ENCODE assay signal across 9 cellular contexts in the genomic region with DNA sequence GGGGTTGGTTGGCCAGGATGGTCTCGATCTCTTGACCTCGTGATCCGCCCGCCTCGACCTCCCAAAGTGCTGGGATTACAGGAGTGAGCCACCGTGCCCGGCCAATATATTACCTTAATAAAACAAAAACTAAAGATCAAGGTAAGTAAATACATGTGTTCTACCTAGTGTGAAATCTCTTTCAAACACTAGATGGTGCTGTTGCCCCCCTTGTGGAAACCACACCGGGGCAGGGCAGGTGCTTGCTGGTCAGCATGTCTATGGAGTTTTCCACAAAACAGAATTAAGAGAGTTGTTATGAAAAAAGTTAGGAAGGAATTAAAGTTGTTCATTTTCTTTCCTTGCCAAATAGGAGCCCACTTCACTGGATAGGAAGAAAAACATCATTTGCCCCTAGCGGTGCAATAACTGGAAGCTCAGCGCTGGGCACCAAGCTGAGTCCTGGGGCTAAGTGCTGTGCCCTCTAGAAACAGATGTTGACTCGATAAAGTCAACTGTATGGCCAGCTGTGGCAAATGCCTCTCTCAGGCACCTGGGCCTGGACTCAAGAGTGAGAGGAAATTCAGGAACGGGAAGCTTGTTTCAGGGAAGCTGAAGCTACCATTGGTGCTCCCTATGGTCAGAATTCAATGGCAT. TPM values are rescaled to one million over a fixed set of nuclear protein-coding genes. Genes with fewer than 3 reads are reported as not detected.
DNase-seq lines count a peak whose midpoint lies in the region; ATAC-seq and TF ChIP-seq lines count a peak whose summit lies in the region.
"Had no signal": no experiment of that assay in that cellular context is flagged by ENCODE, and none has a peak within 500 bp of the region (broad histone marks: within the 10 kb centered on the region; RNA-seq: fewer than 3 reads in every experiment).

No MANE protein-coding gene starts in this region.

- peaks cover 67% of the 10 kb centered on the region for H3K27me3 Mint-ChIP-seq in CD4-positive, CD25-positive, alpha-beta regulatory T cell
- H3K27me3 Mint-ChIP-seq in endodermal cell (ENCODE audit: insufficient read depth): peaks cover 19% of the 10 kb centered on the region

- peaks cover 30% of the 10 kb centered on the region for H3K27me3 ChIP-seq in CD4-positive, CD25-positive, alpha-beta regulatory T cell (ENCODE audit: control insufficient read depth, insufficient read depth, low read length)
- H3K27me3 ChIP-seq in endodermal cell (ENCODE audit: control insufficient read depth, insufficient read depth, low read length, poor library complexity, severe bottlenecking) (peaks cover 17% of the 10 kb centered on the region), tibial artery (peaks cover 0 to 16% of the 10 kb centered on the region in 2 donors)

- peak; percentile 52 to 70 for ATAC-seq in CD4-positive, CD25-positive, alpha-beta regulatory T cell (ENCODE audit: low read depth in 2 of 2)
- ATAC-seq in GM18873 (IDR thresholded peaks at IDR 0.05; ENCODE audit: low FRiP score, unreplicated experiment) (peak; percentile 82), HG03066 (IDR thresholded peaks at IDR 0.05; ENCODE audit: low read depth, unreplicated experiment) (peak; percentile 79)

- H3K9me3 Mint-ChIP-seq in CD4-positive, CD25-positive, alpha-beta regulatory T cell: no peaks in the 10 kb centered on the region
- H3K9me3 Mint-ChIP-seq in endodermal cell: no peaks in the 10 kb centered on the region

- H3K4me1 Mint-ChIP-seq in CD4-positive, CD25-positive, alpha-beta regulatory T cell: peaks cover 0 to 7% (median 2%) of the 10 kb centered on the region in 4 donors
- H3K4me1 Mint-ChIP-seq in endodermal cell: peaks cover 46% of the 10 kb centered on the region

- TF ChIP-seq CTCF in endodermal cell (conservative IDR thresholded peaks at IDR 0.05): peak; percentile 91
- peak; percentile 87 to 91 for TF ChIP-seq CTCF in tibial artery (IDR thresholded peaks at IDR 0.05)

- WGBS in endodermal cell (ENCODE audit: insufficient coverage in 1 of 2, insufficient read length in 1 of 2), 2 experiments: 32 to 36% methylated on average over 8 to 12 of the region's 12 CpGs

- H3K36me3 Mint-ChIP-seq in CD4-positive, CD25-positive, alpha-beta regulatory T cell: peaks cover 5% of the 10 kb centered on the region
- H3K36me3 Mint-ChIP-seq in endodermal cell (ENCODE audit: low read depth): no peaks in the 10 kb centered on the region

- H3K4me3 Mint-ChIP-seq in CD4-positive, CD25-positive, alpha-beta regulatory T cell: no peak overlapping the region
- H3K4me3 Mint-ChIP-seq in endodermal cell: no peak overlapping the region

- no peaks in the 10 kb centered on the region for H3K36me3 ChIP-seq in CD4-positive, CD25-positive, alpha-beta regulatory T cell (ENCODE audit: control insufficient read depth, insufficient read depth, low read length)
- H3K36me3 ChIP-seq in endodermal cell (ENCODE audit: control insufficient read depth, insufficient read depth, low read length) (no peaks in the 10 kb centered on the region), tibial artery (no peaks in the 10 kb centered on the region)
- H3K36me3 ChIP-seq: SJSA1 had no signal

- no peak overlapping the region for H3K27ac ChIP-seq in CD4-positive, CD25-positive, alpha-beta regulatory T cell (ENCODE audit: insufficient read depth, low read length, poor library complexity, severe bottlenecking)
- H3K27ac ChIP-seq in endodermal cell (ENCODE audit: low read depth, low read length) (no peak overlapping the region), tibial artery (no peak overlapping the region)
- H3K27ac ChIP-seq: SJSA1 had no signal

- DNase-seq in CD4-positive, CD25-positive, alpha-beta regulatory T cell: peak; percentile 23 to 75 (median 63)
- DNase-seq in NCI-H2196 (lab: John Stamatoyannopoulos, UW; ENCODE audit: unreplicated experiment) (peak; percentile 83), endodermal cell (peak; percentile 88), midbrain (lab: John Stamatoyannopoulos, UW) (peak; percentile 49), tibial artery (peak in 1 of 2 donors; percentile 43)
- DNase-seq in activated CD4-positive, alpha-beta T cell treated with anti-CD3 and anti-CD28 coated beads for 48 hours: peak; percentile 70

- H3K9me3 ChIP-seq in CD4-positive, CD25-positive, alpha-beta regulatory T cell (ENCODE audit: control insufficient read depth in 2 of 2, low read length in 2 of 2): no peaks in the 10 kb centered on the region
- H3K9me3 ChIP-seq in endodermal cell (ENCODE audit: control insufficient read depth, low read length) (no peaks in the 10 kb centered on the region), tibial artery (no peaks in the 10 kb centered on the region)
- H3K9me3 ChIP-seq: SJSA1 had no signal

- no peak overlapping the region for H3K9ac ChIP-seq in endodermal cell (ENCODE audit: extremely low read depth, low read length, poor library complexity, severe bottlenecking)

- peak overlapping the region in 1 of 3 donors; percentile 67 for H3K27ac Mint-ChIP-seq in CD4-positive, CD25-positive, alpha-beta regulatory T cell
- H3K27ac Mint-ChIP-seq in endodermal cell: no peak overlapping the region

- no peak overlapping the region for H3K4me3 ChIP-seq in CD4-positive, CD25-positive, alpha-beta regulatory T cell (ENCODE audit: low read depth, low read length)
- H3K4me3 ChIP-seq in endodermal cell (ENCODE audit: low read length) (no peak overlapping the region), tibial artery (no peak overlapping the region)
- H3K4me3 ChIP-seq: SJSA1 had no signal

- no peaks in the 10 kb centered on the region for H3K4me1 ChIP-seq in CD4-positive, CD25-positive, alpha-beta regulatory T cell (ENCODE audit: control insufficient read depth, insufficient read depth, low read length, poor library complexity, severe bottlenecking)
- H3K4me1 ChIP-seq in endodermal cell (ENCODE audit: control insufficient read depth, insufficient read depth, low read length) (peaks cover 14% of the 10 kb centered on the region), tibial artery (no peaks in the 10 kb centered on the region)
- H3K4me1 ChIP-seq: SJSA1 had no signal

- intact Hi-C loops in tibial artery (cut with DNase I; ENCODE audit: low total_unique reads): loop anchor here (2.0 kb wide), 1 partner anchor 72 kb away; no protein-coding TSS in a partner anchor

RNA-seq across cellular contexts. Expression of a gene that starts 6.3 kb away (rescaled TPM):
- not detected for total RNA-seq in CD4-positive, CD25-positive, alpha-beta regulatory T cell
- polyA plus RNA-seq in CD4-positive, CD25-positive, alpha-beta regulatory T cell: not detected
- 1 to 10 TPM in 1 of 2 donors, under 1 TPM in 1; 0.60 to 1.1 TPM for total RNA-seq in endodermal cell
- 0.64 TPM for polyA plus RNA-seq in endodermal cell (2013, experiment 1 of 2)
- polyA plus RNA-seq in endodermal cell (2013, experiment 2 of 2): 1.2 TPM
- total RNA-seq: SJSA1 had no signal

RNA-seq across cellular contexts. Expression of a gene that starts 17.7 kb away (rescaled TPM):
- not detected for total RNA-seq in CD4-positive, CD25-positive, alpha-beta regulatory T cell
- polyA plus RNA-seq in CD4-positive, CD25-positive, alpha-beta regulatory T cell: under 1 TPM in 1 of 4 donors, not detected in 3; 0.39 TPM
- not detected for total RNA-seq in endodermal cell
- 0.36 TPM for polyA plus RNA-seq in endodermal cell (2013, experiment 1 of 2)
- polyA plus RNA-seq in endodermal cell (2013, experiment 2 of 2): not detected
- total RNA-seq: SJSA1 had no signal

RNA-seq across cellular contexts. Expression of a gene that starts 57.9 kb away (rescaled TPM):
- not detected for total RNA-seq in CD4-positive, CD25-positive, alpha-beta regulatory T cell
- polyA plus RNA-seq in CD4-positive, CD25-positive, alpha-beta regulatory T cell: not detected
- not detected for total RNA-seq in endodermal cell
- not detected for polyA plus RNA-seq in endodermal cell (2013, experiment 1 of 2)
- polyA plus RNA-seq in endodermal cell (2013, experiment 2 of 2): 0.12 TPM
- total RNA-seq: SJSA1 had no signal
